Comparison of ENCODE assay signal across 2 cellular contexts in genomic region chr1:70293186-70293843, GRCh38.
A peak's percentile ranks its signal among the peaks of the same experiment; 100 is the strongest.
TF ChIP-seq lines count a peak whose summit lies in the region.

No MANE protein-coding gene starts in this region.

TF ChIP-seq in liver, 16 proteins besides CTCF, POLR2A, EP300 and RAD21 (continued from another document):
- TF ChIP-seq REST (IDR thresholded peaks at IDR 0.05) (no peak), SP1 (IDR thresholded peaks at IDR 0.05) (peak; percentile 39), GABPA (IDR thresholded peaks at IDR 0.05 in 1 of 2, conservative IDR thresholded peaks at IDR 0.05 in 1 of 2) (no peak), FOXA2 (IDR thresholded peaks at IDR 0.05) (peak; percentile 68), YY1 (IDR thresholded peaks at IDR 0.05) (peak; percentile 61), HNF4G (IDR thresholded peaks at IDR 0.05) (peak; percentile 39), MAX (IDR thresholded peaks at IDR 0.05) (peak; percentile 36), ZBTB33 (IDR thresholded peaks at IDR 0.05) (peak; percentile 40), ATF3 (IDR thresholded peaks at IDR 0.05) (no peak)
TF ChIP-seq in liver: peak in this region for 10.

TF ChIP-seq in HepG2, 621 proteins besides CTCF, POLR2A, EP300 and RAD21 (continued from another document):
- TF ChIP-seq ZNF407 (CRISPR knock-in tag; IDR thresholded peaks at IDR 0.05; ENCODE audit: not compliant biosample characterization) (no peak), ZNF513 (CRISPR knock-in tag; conservative IDR thresholded peaks at IDR 0.05) (no peak), PAXIP1 (CRISPR knock-in tag; conservative IDR thresholded peaks at IDR 0.05) (no peak), ZNF282 (IDR thresholded peaks at IDR 0.05; ENCODE audit: partially characterized antibody) (no peak), ZNF790 (CRISPR knock-in tag; IDR thresholded peaks at IDR 0.05; ENCODE audit: borderline replicate concordance) (no peak), ZNF224 (CRISPR knock-in tag; IDR thresholded peaks at IDR 0.05) (no peak), PBX3 (CRISPR knock-in tag; IDR thresholded peaks at IDR 0.05; ENCODE audit: borderline replicate concordance) (no peak)
